In the genomic region with DNA sequence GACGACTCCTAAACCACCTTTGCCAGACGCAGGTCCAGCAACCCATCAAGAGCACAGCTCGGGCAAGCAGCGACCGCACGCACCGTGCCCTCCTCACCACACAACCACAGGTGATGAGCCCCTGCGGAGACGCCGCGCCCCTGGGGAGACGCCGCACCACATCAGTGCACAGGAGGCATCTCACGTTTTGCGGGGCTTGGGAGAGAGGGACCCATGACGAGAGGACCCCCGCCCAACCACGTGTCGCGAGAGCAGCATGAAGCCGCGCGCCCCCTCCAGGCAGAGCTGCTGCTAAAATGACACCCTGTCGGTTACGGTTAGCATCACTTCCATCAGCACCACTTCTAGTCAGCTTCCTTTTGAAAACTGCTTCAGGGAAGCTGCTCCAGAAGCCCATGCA, we compare ENCODE assay signal across 16 cellular contexts. TPM values are rescaled to one million over a fixed set of nuclear protein-coding genes. Genes with fewer than 3 reads are reported as not detected.
DNase-seq lines count a peak whose midpoint lies in the region; ATAC-seq and TF ChIP-seq lines count a peak whose summit lies in the region.
"Had no signal": no experiment of that assay in that cellular context is flagged by ENCODE, and none has a peak within 500 bp of the region (broad histone marks: within the 10 kb centered on the region; RNA-seq: fewer than 3 reads in every experiment).

No MANE protein-coding gene starts in this region.

- H3K4me3 Mint-ChIP-seq in glutamatergic neuron (ENCODE audit: unreplicated experiment) = no peak overlapping the region
- no peak overlapping the region for H3K4me3 Mint-ChIP-seq in natural killer cell treated with Interleukin-12 subunit alpha and Interleukin-12 subunit beta and Interleukin-15 and Interleukin-18, amount 100 ng/mL, for 72 hours
- H3K4me3 Mint-ChIP-seq: CD14-positive monocyte; CD4-positive, alpha-beta T cell; CD8-positive, alpha-beta memory T cell; GM23338; H9 had no signal

- no peak overlapping the region for H3K4me3 ChIP-seq in BLaER1 treated with 17β-estradiol and CSF1 and Interleukin-3, amounts not matched to agents 10 nM and 100 nM
- H3K4me3 ChIP-seq in osteoblast (ENCODE audit: insufficient read depth, low read length) = no peak overlapping the region
- H3K4me3 ChIP-seq: GM23338 had no signal

- peaks cover 30% of the 10 kb centered on the region for H3K4me1 Mint-ChIP-seq in glutamatergic neuron (ENCODE audit: low read depth, unreplicated experiment)
- peaks cover 25 to 56% of the 10 kb centered on the region in 2 donors for H3K4me1 Mint-ChIP-seq in natural killer cell treated with Interleukin-12 subunit alpha and Interleukin-12 subunit beta and Interleukin-15 and Interleukin-18, amount 100 ng/mL, for 72 hours (ENCODE audit: low read depth in 2 of 2)
- H3K4me1 Mint-ChIP-seq: CD14-positive monocyte had no signal

- no peaks in the 10 kb centered on the region for H3K27me3 ChIP-seq in BLaER1 treated with 17β-estradiol and CSF1 and Interleukin-3, amounts not matched to agents 10 nM and 100 nM
- H3K27me3 ChIP-seq in osteoblast (ENCODE audit: insufficient read depth, low read length) = no peaks in the 10 kb centered on the region

- ATAC-seq in natural killer cell treated with Interleukin-12 subunit alpha and Interleukin-12 subunit beta and Interleukin-15 and Interleukin-18, amount 100 ng/mL, for 72 hours = no peak
- ATAC-seq: GM23338, HCT116 had no signal

- TF ChIP-seq CTCF in glutamatergic neuron (IDR thresholded peaks at IDR 0.05; ENCODE audit: partially characterized antibody, unreplicated experiment) (no peak), osteoblast (IDR thresholded peaks at IDR 0.05; ENCODE audit: extremely low read depth, low read depth, low read length) (no peak)

- H3K36me3 ChIP-seq in BLaER1 treated with 17β-estradiol and CSF1 and Interleukin-3, amounts not matched to agents 10 nM and 100 nM = peaks cover 43 to 71% (median 63%) of the 10 kb centered on the region in 11 experiments; a peak in 21 of 22 replicates
- no peaks in the 10 kb centered on the region for H3K36me3 ChIP-seq in osteoblast (ENCODE audit: insufficient read depth, low read length)

- peak overlapping the region in 10 of 11 experiments; percentile 14 to 91 (median 86); a peak in 18 of 22 replicates for H3K4me2 ChIP-seq in BLaER1 treated with 17β-estradiol and CSF1 and Interleukin-3, amounts not matched to agents 10 nM and 100 nM
- H3K4me2 ChIP-seq in osteoblast (ENCODE audit: insufficient read depth, low read length) = no peak overlapping the region
- H3K4me2 ChIP-seq: GM23338 had no signal

- H3K36me3 Mint-ChIP-seq in glutamatergic neuron (ENCODE audit: unreplicated experiment) = peaks cover 21% of the 10 kb centered on the region
- peaks cover 10% of the 10 kb centered on the region for H3K36me3 Mint-ChIP-seq in natural killer cell treated with Interleukin-12 subunit alpha and Interleukin-12 subunit beta and Interleukin-15 and Interleukin-18, amount 100 ng/mL, for 72 hours

- H3K79me2 ChIP-seq in osteoblast (ENCODE audit: insufficient read depth, low read length) = no peaks in the 10 kb centered on the region

- H2AFZ ChIP-seq in osteoblast (ENCODE audit: low read length) = no peak overlapping the region
- H2AFZ ChIP-seq: GM23338 had no signal

- H4K20me1 ChIP-seq in BLaER1 treated with 17β-estradiol and CSF1 and Interleukin-3, amounts not matched to agents 10 nM and 100 nM = peaks cover 0 to 47% (median 22%) of the 10 kb centered on the region in 11 experiments; a peak in 18 of 22 replicates
- H4K20me1 ChIP-seq in osteoblast (ENCODE audit: insufficient read depth, low read length) = peaks cover 29% of the 10 kb centered on the region

- peaks cover 0 to 30% (median 17%) of the 10 kb centered on the region in 11 experiments; a peak in 14 of 22 replicates for H3K9me3 ChIP-seq in BLaER1 treated with 17β-estradiol and CSF1 and Interleukin-3, amounts not matched to agents 10 nM and 100 nM (replicated peaks in 1 of 11)
- no peaks in the 10 kb centered on the region for H3K9me3 ChIP-seq in osteoblast (ENCODE audit: low read depth, low read length)

- H3K9ac ChIP-seq in BLaER1 treated with 17β-estradiol and CSF1 and Interleukin-3, amounts not matched to agents 10 nM and 100 nM = peak overlapping the region in 5 of 11 experiments; percentile 3 to 72 (median 60); a peak in 7 of 22 replicates

- peaks cover 30 to 78% (median 64%) of the 10 kb centered on the region in 10 experiments for H3K4me1 ChIP-seq in BLaER1 treated with 17β-estradiol and CSF1 and Interleukin-3, amounts not matched to agents 10 nM and 100 nM
- peaks cover 3% of the 10 kb centered on the region for H3K4me1 ChIP-seq in osteoblast (ENCODE audit: insufficient read depth, low read length)

- H3K27ac ChIP-seq in BLaER1 treated with 17β-estradiol and CSF1 and Interleukin-3, amounts not matched to agents 10 nM and 100 nM = peak overlapping the region in 6 of 11 experiments; percentile 14 to 90 (median 55); a peak in 9 of 22 replicates
- H3K27ac ChIP-seq in osteoblast (ENCODE audit: low read depth, low read length) = no peak overlapping the region

- DNase-seq in glutamatergic neuron = peak; percentile 21
- peak; percentile 55 for DNase-seq in natural killer cell treated with Interleukin-12 subunit alpha and Interleukin-12 subunit beta and Interleukin-15 and Interleukin-18, amount 100 ng/mL, for 72 hours (ENCODE audit: low spot score)
- no peak for DNase-seq in occipital lobe (lab: John Stamatoyannopoulos, UW)
- DNase-seq in osteoblast (ENCODE audit: insufficient read length, low spot score, missing footprints) = no peak
- no peak for DNase-seq in NCI-H748 treated with DMSO at 0.1 percent for 48 hours (lab: John Stamatoyannopoulos, UW)
- DNase-seq: Calu3; CD4-positive, alpha-beta T cell; CD8-positive, alpha-beta memory T cell; DMS53; DMS79 treated with DMSO at 0.1 percent for 48 hours; GF-D8; H9 had no signal

- peaks cover 24% of the 10 kb centered on the region for H3K9me3 Mint-ChIP-seq in glutamatergic neuron (ENCODE audit: unreplicated experiment)
- H3K9me3 Mint-ChIP-seq in natural killer cell treated with Interleukin-12 subunit alpha and Interleukin-12 subunit beta and Interleukin-15 and Interleukin-18, amount 100 ng/mL, for 72 hours = no peaks in the 10 kb centered on the region
- H3K9me3 Mint-ChIP-seq: CD4-positive, alpha-beta T cell; CD8-positive, alpha-beta memory T cell had no signal

- H3K27ac Mint-ChIP-seq in glutamatergic neuron (ENCODE audit: unreplicated experiment) = peak overlapping the region; percentile 84
- no peak overlapping the region for H3K27ac Mint-ChIP-seq in natural killer cell treated with Interleukin-12 subunit alpha and Interleukin-12 subunit beta and Interleukin-15 and Interleukin-18, amount 100 ng/mL, for 72 hours
- H3K27ac Mint-ChIP-seq: CD4-positive, alpha-beta T cell; GM23338 had no signal

- peaks cover 7% of the 10 kb centered on the region for H3K27me3 Mint-ChIP-seq in glutamatergic neuron (ENCODE audit: unreplicated experiment)
- H3K27me3 Mint-ChIP-seq in natural killer cell treated with Interleukin-12 subunit alpha and Interleukin-12 subunit beta and Interleukin-15 and Interleukin-18, amount 100 ng/mL, for 72 hours = no peaks in the 10 kb centered on the region
- H3K27me3 Mint-ChIP-seq: CD4-positive, alpha-beta T cell; CD8-positive, alpha-beta memory T cell had no signal

RNA-seq across cellular contexts. Expression of a gene that starts 45.4 kb away (rescaled TPM):
- total RNA-seq in glutamatergic neuron (ENCODE audit: unreplicated experiment) (65.4 TPM), occipital lobe (18.2 TPM), osteoblast (22.1 and 23.3 TPM in 2 replicates)
- 100 to 1,000 TPM in 1 of 2 donors, 10 to 100 TPM in 1; 71.0 to 188 TPM for total RNA-seq in natural killer cell treated with Interleukin-12 subunit alpha and Interleukin-12 subunit beta and Interleukin-15 and Interleukin-18, amount 100 ng/mL, for 72 hours

Comparison
In these comparisons a context has a peak if more than half of its experiments do, and no peak if none do; other contexts are left out.
1. DNase-seq: peak in glutamatergic neuron (single experiment) and natural killer cell treated with Interleukin-12 subunit alpha and Interleukin-12 subunit beta and Interleukin-15 and Interleukin-18, amount 100 ng/mL, for 72 hours (single experiment); none in occipital lobe (single experiment), osteoblast (single experiment) and NCI-H748 treated with DMSO at 0.1 percent for 48 hours (single experiment).